8 cellular contexts compared by ENCODE assay signal in the genomic region with DNA sequence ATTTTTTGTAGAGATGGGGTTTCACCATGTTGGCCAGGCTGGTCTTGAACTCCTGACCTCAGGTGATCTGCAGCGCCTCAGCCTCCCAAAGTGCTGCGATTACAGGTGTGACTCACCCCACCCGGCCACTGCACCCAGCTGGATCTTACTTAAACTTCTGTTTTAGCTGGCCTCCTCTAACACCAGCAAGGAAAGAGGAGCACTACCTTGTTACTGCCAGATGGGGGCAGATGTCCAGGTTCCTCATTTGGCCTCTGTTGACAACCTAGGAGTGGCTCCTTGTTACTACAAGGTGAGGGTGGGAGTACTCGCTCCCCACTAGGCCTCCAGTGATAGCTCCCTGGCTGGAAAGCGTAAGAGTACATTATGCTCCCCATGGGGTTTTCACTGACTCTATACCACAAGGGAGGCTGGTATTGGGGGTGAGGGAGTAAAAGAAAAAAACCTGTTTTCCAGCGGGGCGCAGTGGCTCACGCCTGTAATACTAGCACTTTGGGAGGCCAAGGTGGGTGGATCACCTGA. TPM values are rescaled to one million over a fixed set of nuclear protein-coding genes. Genes with fewer than 3 reads are reported as not detected.
DNase-seq lines count a peak whose midpoint lies in the region; ATAC-seq and TF ChIP-seq lines count a peak whose summit lies in the region.

No MANE protein-coding gene starts in this region.

- DNase-seq in DMS79 (lab: John Stamatoyannopoulos, UW) (peak; percentile 34), HT1080 (ENCODE audit: low read depth) (peak; percentile 68), RWPE2 (ENCODE audit: low spot score) (no peak), right cardiac atrium (peak in 1 of 3 donors; percentile 34), cerebellar nuclear complex (lab: John Stamatoyannopoulos, UW) (no peak)
- peak; percentile 41 for DNase-seq in stimulated activated CD4-positive, alpha-beta T cell treated with anti-CD3 and anti-CD28 coated beads, Interleukin-4, amount 100 ng/mL, for 1 hour

- H3K36me3 Mint-ChIP-seq in activated naive CD4-positive, alpha-beta T cell treated with anti-CD3 and anti-CD28 coated beads, Interleukin-2, amount 50 U/mL, for 24 hours, result no peaks in the 10 kb centered on the region

- H3K27me3 ChIP-seq in RWPE2 (ENCODE audit: insufficient read depth, poor library complexity, severe bottlenecking) (no peaks in the 10 kb centered on the region), right cardiac atrium (ENCODE audit: control insufficient read depth, insufficient read depth) (no peaks in the 10 kb centered on the region)

- H3K4me3 ChIP-seq in RWPE2 (ENCODE audit: severe bottlenecking) (no peak overlapping the region), right cardiac atrium (ENCODE audit: low read length) (no peak overlapping the region)

- ATAC-seq in GM21360 (IDR thresholded peaks at IDR 0.05; ENCODE audit: unreplicated experiment), result peak; percentile 81
- peak; percentile 72 for ATAC-seq in RWPE2 (ENCODE audit: low read depth)
- peak; percentile 74 to 82 for ATAC-seq in right cardiac atrium

- peak overlapping the region; percentile 23 for H3K27ac Mint-ChIP-seq in activated naive CD4-positive, alpha-beta T cell treated with anti-CD3 and anti-CD28 coated beads, Interleukin-2, amount 50 U/mL, for 24 hours

- peak; percentile 73 for TF ChIP-seq CTCF in RWPE2 (IDR thresholded peaks at IDR 0.05; ENCODE audit: poor library complexity, severe bottlenecking)

- H3K36me3 ChIP-seq in RWPE2 (ENCODE audit: low read depth), result no peaks in the 10 kb centered on the region

- H3K9me3 Mint-ChIP-seq in activated naive CD4-positive, alpha-beta T cell treated with anti-CD3 and anti-CD28 coated beads, Interleukin-2, amount 50 U/mL, for 24 hours, result no peaks in the 10 kb centered on the region

- intact Hi-C loops in right cardiac atrium (cut with DNase I), result loop anchor here in 1 of 4 donors (10.0 kb wide), 1 partner anchor 225 kb away; no protein-coding TSS in a partner anchor

- H3K4me3 Mint-ChIP-seq in activated naive CD4-positive, alpha-beta T cell treated with anti-CD3 and anti-CD28 coated beads, Interleukin-2, amount 50 U/mL, for 24 hours, result no peak overlapping the region

- H3K4me1 ChIP-seq in RWPE2 (ENCODE audit: insufficient read depth, poor library complexity, severe bottlenecking), result peaks cover 16% of the 10 kb centered on the region
- no peaks in the 10 kb centered on the region for H3K4me1 ChIP-seq in right cardiac atrium (ENCODE audit: control insufficient read depth, insufficient read depth, low read length)

- H3K9me3 ChIP-seq in RWPE2 (ENCODE audit: severe bottlenecking) (no peaks in the 10 kb centered on the region), right cardiac atrium (ENCODE audit: control insufficient read depth, low read length) (no peaks in the 10 kb centered on the region)

- H3K27me3 Mint-ChIP-seq in activated naive CD4-positive, alpha-beta T cell treated with anti-CD3 and anti-CD28 coated beads, Interleukin-2, amount 50 U/mL, for 24 hours, result no peaks in the 10 kb centered on the region

- peaks cover 19% of the 10 kb centered on the region for H3K4me1 Mint-ChIP-seq in activated naive CD4-positive, alpha-beta T cell treated with anti-CD3 and anti-CD28 coated beads, Interleukin-2, amount 50 U/mL, for 24 hours

- H3K27ac ChIP-seq in RWPE2 (ENCODE audit: poor library complexity, severe bottlenecking), result peak overlapping the region; percentile 35
- no peak overlapping the region for H3K27ac ChIP-seq in right cardiac atrium (ENCODE audit: low read length)

- WGBS in right cardiac atrium, result 69% methylated on average over 8 of the region's 8 CpGs

RNA-seq across cellular contexts. Expression of a gene that starts 13.1 kb away (rescaled TPM):
- total RNA-seq in HT1080 (2014; rRNA removed; shearing (Covaris generic)), result 65.4 and 119 TPM in 2 replicates
- polyA plus RNA-seq in HT1080 (2015; cell fraction: cytosol; rRNA removed), result 121 and 132 TPM in 2 replicates
- 64.0 and 64.1 TPM in 2 replicates for polyA plus RNA-seq in HT1080 (2015; cell fraction: nucleus; rRNA removed)
- total RNA-seq in right cardiac atrium, result 10 to 100 TPM; 25.3 to 34.6 (median 28.2) TPM
- polyA plus RNA-seq in right cardiac atrium, result 16.5 TPM

RNA-seq across cellular contexts. Expression of a gene that starts 27.2 kb away (rescaled TPM):
- 31.2 and 38.6 TPM in 2 replicates for total RNA-seq in HT1080 (2014; rRNA removed; shearing (Covaris generic))
- 21.7 and 28.4 TPM in 2 replicates for polyA plus RNA-seq in HT1080 (2015; cell fraction: cytosol; rRNA removed)
- polyA plus RNA-seq in HT1080 (2015; cell fraction: nucleus; rRNA removed), result 76.7 and 92.4 TPM in 2 replicates
- 10 to 100 TPM; 47.0 to 54.4 (median 51.7) TPM for total RNA-seq in right cardiac atrium
- 27.0 TPM for polyA plus RNA-seq in right cardiac atrium

Comparison
In these comparisons a context has a peak if more than half of its experiments do, and no peak if none do; other contexts are left out.
1. DNase-seq: peak in DMS79 (single experiment), HT1080 (single experiment) and stimulated activated CD4-positive, alpha-beta T cell treated with anti-CD3 and anti-CD28 coated beads, Interleukin-4, amount 100 ng/mL, for 1 hour (single experiment); none in RWPE2 (single experiment) and cerebellar nuclear complex (0 of 2).
2. Peak in every context shown above with its lines, with median percentiles within 50 percentile points of each other: ATAC-seq.